1 cellular context compared by ENCODE assay signal in the genomic region with DNA sequence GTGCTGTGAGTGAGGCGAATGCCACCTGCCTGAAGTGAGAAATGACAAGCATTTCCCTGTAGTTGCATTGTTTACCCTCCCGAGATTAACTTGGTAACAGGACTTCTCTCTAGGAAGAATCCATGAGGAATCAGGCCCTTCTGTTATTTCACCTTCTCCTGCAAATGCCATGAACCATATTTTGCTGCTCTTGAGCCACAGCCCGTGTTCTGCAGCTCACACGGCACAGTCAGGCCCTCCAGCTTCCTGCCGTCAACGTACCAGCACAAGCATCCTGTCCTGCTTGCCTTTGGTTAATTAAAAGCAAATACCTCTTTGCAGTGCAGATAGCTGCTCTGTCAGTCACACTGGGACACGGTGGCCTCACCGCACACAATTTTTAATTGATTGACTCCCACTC.
TF ChIP-seq lines count a peak whose summit lies in the region.

No MANE protein-coding gene starts in this region.

TF ChIP-seq in SK-N-SH treated with all-trans-retinoic acid at 6 μM for 48 hours, 23 proteins besides CTCF, POLR2A, EP300 and RAD21 (continued from another document):
- TF ChIP-seq, protein P1, sequence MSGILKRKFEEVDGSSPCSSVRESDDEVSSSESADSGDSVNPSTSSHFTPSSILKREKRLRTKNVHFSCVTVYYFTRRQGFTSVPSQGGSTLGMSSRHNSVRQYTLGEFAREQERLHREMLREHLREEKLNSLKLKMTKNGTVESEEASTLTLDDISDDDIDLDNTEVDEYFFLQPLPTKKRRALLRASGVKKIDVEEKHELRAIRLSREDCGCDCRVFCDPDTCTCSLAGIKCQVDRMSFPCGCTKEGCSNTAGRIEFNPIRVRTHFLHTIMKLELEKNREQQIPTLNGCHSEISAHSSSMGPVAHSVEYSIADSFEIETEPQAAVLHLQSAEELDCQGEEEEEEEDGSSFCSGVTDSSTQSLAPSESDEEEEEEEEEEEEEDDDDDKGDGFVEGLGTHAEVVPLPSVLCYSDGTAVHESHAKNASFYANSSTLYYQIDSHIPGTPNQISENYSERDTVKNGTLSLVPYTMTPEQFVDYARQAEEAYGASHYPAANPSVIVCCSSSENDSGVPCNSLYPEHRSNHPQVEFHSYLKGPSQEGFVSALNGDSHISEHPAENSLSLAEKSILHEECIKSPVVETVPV (CRISPR knock-in tag; IDR thresholded peaks at IDR 0.05), result no peak
- TF ChIP-seq GLIS3 (CRISPR knock-in tag; IDR thresholded peaks at IDR 0.05) (no peak), CSDC2 (CRISPR knock-in tag; IDR thresholded peaks at IDR 0.05) (no peak)
- TF ChIP-seq, protein P2, sequence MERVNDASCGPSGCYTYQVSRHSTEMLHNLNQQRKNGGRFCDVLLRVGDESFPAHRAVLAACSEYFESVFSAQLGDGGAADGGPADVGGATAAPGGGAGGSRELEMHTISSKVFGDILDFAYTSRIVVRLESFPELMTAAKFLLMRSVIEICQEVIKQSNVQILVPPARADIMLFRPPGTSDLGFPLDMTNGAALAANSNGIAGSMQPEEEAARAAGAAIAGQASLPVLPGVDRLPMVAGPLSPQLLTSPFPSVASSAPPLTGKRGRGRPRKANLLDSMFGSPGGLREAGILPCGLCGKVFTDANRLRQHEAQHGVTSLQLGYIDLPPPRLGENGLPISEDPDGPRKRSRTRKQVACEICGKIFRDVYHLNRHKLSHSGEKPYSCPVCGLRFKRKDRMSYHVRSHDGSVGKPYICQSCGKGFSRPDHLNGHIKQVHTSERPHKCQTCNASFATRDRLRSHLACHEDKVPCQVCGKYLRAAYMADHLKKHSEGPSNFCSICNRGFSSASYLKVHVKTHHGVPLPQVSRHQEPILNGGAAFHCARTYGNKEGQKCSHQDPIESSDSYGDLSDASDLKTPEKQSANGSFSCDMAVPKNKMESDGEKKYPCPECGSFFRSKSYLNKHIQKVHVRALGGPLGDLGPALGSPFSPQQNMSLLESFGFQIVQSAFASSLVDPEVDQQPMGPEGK (CRISPR knock-in tag; IDR thresholded peaks at IDR 0.05; ENCODE audit: borderline replicate concordance), result no peak
